1 cellular context compared by ENCODE assay signal in genomic region chr9:109012876-109013677, GRCh38.
TF ChIP-seq lines count a peak whose summit lies in the region.

Gene CTNNAL1, minus strand, starts transcription at chr9:109013499. Its CDS starts 57 bp downstream, at chr9:109013442.

TF ChIP-seq in HepG2, 621 proteins besides CTCF, POLR2A, EP300 and RAD21 (continued from another document and continues in another):
- TF ChIP-seq ZNF687 (CRISPR knock-in tag; IDR thresholded peaks at IDR 0.05) (peak; percentile 72), ZNF781 (CRISPR knock-in tag; IDR thresholded peaks at IDR 0.05; ENCODE audit: borderline replicate concordance, not compliant biosample characterization) (no peak), PHF21A (CRISPR knock-in tag; IDR thresholded peaks at IDR 0.05) (peak; percentile 8; the same call in 1 of the 2 replicates), NCOA5 (CRISPR knock-in tag; IDR thresholded peaks at IDR 0.05) (no peak), ZNF768 (CRISPR knock-in tag; IDR thresholded peaks at IDR 0.05) (peak; percentile 49; the same call in 1 of the 2 replicates), PBX2 (CRISPR knock-in tag; IDR thresholded peaks at IDR 0.05) (no peak), ZFP82 (CRISPR knock-in tag; IDR thresholded peaks at IDR 0.05; ENCODE audit: borderline replicate concordance) (peak; percentile 83; the same call in 1 of the 2 replicates), KMT2B (CRISPR knock-in tag; IDR thresholded peaks at IDR 0.05) (0 out of 2 replicates have a peak, but pooled peaks have one; percentile 27), SOX13 (IDR thresholded peaks at IDR 0.05) (no peak), SOX13 (CRISPR knock-in tag; conservative IDR thresholded peaks at IDR 0.05 in 1 of 2, IDR thresholded peaks at IDR 0.05 in 1 of 2) (0 out of 4 replicates have a peak, but pooled peaks of 1 of the 2 experiments have one; percentile 13), ZNF230 (CRISPR knock-in tag; IDR thresholded peaks at IDR 0.05) (no peak), NFKBIZ (CRISPR knock-in tag; IDR thresholded peaks at IDR 0.05) (no peak), ZNF574 (CRISPR knock-in tag; IDR thresholded peaks at IDR 0.05) (0 out of 2 replicates have a peak, but pooled peaks have one; percentile 49), ZFP91 (CRISPR knock-in tag; IDR thresholded peaks at IDR 0.05; ENCODE audit: borderline replicate concordance) (peak; percentile 69; the same call in 1 of the 2 replicates), POLR2G (IDR thresholded peaks at IDR 0.05; ENCODE audit: low read depth, low read length) (peak; percentile 79), ZNF326 (CRISPR knock-in tag; IDR thresholded peaks at IDR 0.05; ENCODE audit: borderline replicate concordance) (no peak), AGO2 (optimal IDR thresholded peaks at IDR 0.05; ENCODE audit: low read depth, low read length) (peak; percentile 94), NFE2 (CRISPR knock-in tag; IDR thresholded peaks at IDR 0.05) (no peak), PITX1 (CRISPR knock-in tag; IDR thresholded peaks at IDR 0.05) (no peak), TBL1XR1 (IDR thresholded peaks at IDR 0.05; ENCODE audit: borderline replicate concordance, low read length, partially characterized antibody) (no peak), MYPOP (CRISPR knock-in tag; IDR thresholded peaks at IDR 0.05) (0 out of 2 replicates have a peak, but pooled peaks have one; percentile 15), HNF4A (CRISPR knock-in tag; IDR thresholded peaks at IDR 0.05) (no peak), TFDP1 (CRISPR knock-in tag; IDR thresholded peaks at IDR 0.05; ENCODE audit: borderline replicate concordance) (no peak), SRY (CRISPR knock-in tag; IDR thresholded peaks at IDR 0.05) (peak; percentile 79; the same call in 1 of the 2 replicates), ZNF749 (CRISPR knock-in tag; IDR thresholded peaks at IDR 0.05; ENCODE audit: borderline replicate concordance) (0 out of 2 replicates have a peak, but pooled peaks have one; percentile 28), YEATS2 (CRISPR knock-in tag; IDR thresholded peaks at IDR 0.05; ENCODE audit: borderline replicate concordance) (no peak), RXRA (CRISPR knock-in tag; IDR thresholded peaks at IDR 0.05) (peak; percentile 15; the same call in 1 of the 2 replicates), ZFP41 (CRISPR knock-in tag; IDR thresholded peaks at IDR 0.05; ENCODE audit: borderline replicate concordance) (0 out of 2 replicates have a peak, but pooled peaks have one; percentile 24), ZNF816 (CRISPR knock-in tag; IDR thresholded peaks at IDR 0.05; ENCODE audit: borderline replicate concordance) (0 out of 2 replicates have a peak, but pooled peaks have one; percentile 57), ZNF614 (CRISPR knock-in tag; IDR thresholded peaks at IDR 0.05; ENCODE audit: borderline replicate concordance) (no peak), KDM4B (CRISPR knock-in tag; IDR thresholded peaks at IDR 0.05) (no peak), ZNF446 (CRISPR knock-in tag; IDR thresholded peaks at IDR 0.05) (0 out of 2 replicates have a peak, but pooled peaks have one; percentile 45), MAFK (conservative IDR thresholded peaks at IDR 0.05 in 1 of 2, IDR thresholded peaks at IDR 0.05 in 1 of 2; ENCODE audit: low read length in 2 of 2) (no peak), RFX3 (CRISPR knock-in tag; IDR thresholded peaks at IDR 0.05) (no peak), ZNF75D (CRISPR knock-in tag; IDR thresholded peaks at IDR 0.05; ENCODE audit: borderline replicate concordance) (no peak), ZNF790 (CRISPR knock-in tag; IDR thresholded peaks at IDR 0.05; ENCODE audit: borderline replicate concordance) (peak; percentile 77; the same call in 1 of the 2 replicates), ARNT2 (CRISPR knock-in tag; IDR thresholded peaks at IDR 0.05; ENCODE audit: low read depth) (0 out of 2 replicates have a peak, but pooled peaks have one; percentile 3), SNAI1 (CRISPR knock-in tag; IDR thresholded peaks at IDR 0.05; ENCODE audit: borderline replicate concordance) (no peak), MXD1 (CRISPR knock-in tag; IDR thresholded peaks at IDR 0.05) (0 out of 2 replicates have a peak, but pooled peaks have one; percentile 17), DMAP1 (CRISPR knock-in tag; IDR thresholded peaks at IDR 0.05) (no peak), CHD4 (IDR thresholded peaks at IDR 0.05; ENCODE audit: borderline replicate concordance, low read length) (no peak), ZNF775 (CRISPR knock-in tag; IDR thresholded peaks at IDR 0.05; ENCODE audit: borderline replicate concordance) (no peak), ATF7-NPFF (CRISPR knock-in tag; IDR thresholded peaks at IDR 0.05; ENCODE audit: low read depth) (peak; percentile 7; the same call in 1 of the 2 replicates), RERE (CRISPR knock-in tag; IDR thresholded peaks at IDR 0.05; ENCODE audit: low read depth) (no peak), ZNF576 (CRISPR knock-in tag; IDR thresholded peaks at IDR 0.05) (no peak), RBFOX2 (IDR thresholded peaks at IDR 0.05; ENCODE audit: low read depth, low read length) (peak; percentile 83), ZNF367 (CRISPR knock-in tag; IDR thresholded peaks at IDR 0.05; ENCODE audit: borderline replicate concordance) (no peak)
